In the genomic region with DNA sequence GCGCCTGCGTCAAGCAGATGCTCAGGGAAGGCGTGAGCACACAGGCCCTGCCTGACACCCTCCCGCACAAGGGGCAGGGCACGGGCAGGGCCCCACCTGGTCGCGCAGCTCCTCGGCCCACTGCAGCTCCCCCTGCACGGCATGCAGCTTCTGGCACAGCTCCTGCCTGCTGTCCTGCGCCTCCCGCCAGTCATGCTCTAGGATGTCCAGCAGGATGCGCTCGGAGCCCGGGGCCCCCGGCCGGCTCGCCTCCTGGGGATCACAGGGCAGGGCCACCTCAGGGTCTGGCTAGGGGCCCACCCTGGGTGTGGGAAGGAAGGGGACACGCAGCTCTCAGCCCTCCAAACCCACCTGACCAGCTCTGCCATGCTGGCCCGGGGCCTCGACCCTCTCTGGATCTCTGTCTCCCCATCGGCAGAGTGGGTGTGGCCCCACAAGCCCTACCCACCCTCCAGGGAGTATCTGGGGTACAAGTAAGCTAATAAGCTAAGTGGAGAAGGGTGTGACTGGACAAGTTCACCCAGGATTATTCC, we compare ENCODE assay signal across 1 cellular context.
TF ChIP-seq lines count a peak whose summit lies in the region.

No MANE protein-coding gene starts in this region.

TF ChIP-seq in H1, 55 proteins besides CTCF, POLR2A, EP300 and RAD21:
- TF ChIP-seq NANOG (IDR thresholded peaks at IDR 0.05; ENCODE audit: insufficient read depth, low read depth, low read length, poor library complexity, severe bottlenecking) = no peak
- no peak for TF ChIP-seq TBP (IDR thresholded peaks at IDR 0.05; ENCODE audit: low read depth, low read length)
- TF ChIP-seq CTBP2 (IDR thresholded peaks at IDR 0.05; ENCODE audit: borderline replicate concordance, insufficient read depth, insufficient read length, low read length) = no peak
- no peak for TF ChIP-seq TCF12 (IDR thresholded peaks at IDR 0.05; ENCODE audit: low read depth, low read length)
- TF ChIP-seq SIN3A (conservative IDR thresholded peaks at IDR 0.05 in 1 of 2, IDR thresholded peaks at IDR 0.05 in 1 of 2; ENCODE audit: low read depth in 1 of 2, low read length in 2 of 2) = no peak
- no peak for TF ChIP-seq RFX5 (IDR thresholded peaks at IDR 0.05; ENCODE audit: borderline replicate concordance, low read depth, low read length)
- TF ChIP-seq PHF8 (conservative IDR thresholded peaks at IDR 0.05; ENCODE audit: low read depth, low read length) = no peak
- TF ChIP-seq KDM1A (IDR thresholded peaks at IDR 0.05; ENCODE audit: borderline replicate concordance, low read length) = no peak
- TF ChIP-seq SP2 (IDR thresholded peaks at IDR 0.05; ENCODE audit: low read length) = no peak
- no peak for TF ChIP-seq SAP30 (IDR thresholded peaks at IDR 0.05; ENCODE audit: insufficient read depth, insufficient replicate concordance, low read length)
- TF ChIP-seq TAF1 (IDR thresholded peaks at IDR 0.05; ENCODE audit: low read depth, low read length) = no peak
